Comparison of ENCODE assay signal across 8 cellular contexts in the genomic region with DNA sequence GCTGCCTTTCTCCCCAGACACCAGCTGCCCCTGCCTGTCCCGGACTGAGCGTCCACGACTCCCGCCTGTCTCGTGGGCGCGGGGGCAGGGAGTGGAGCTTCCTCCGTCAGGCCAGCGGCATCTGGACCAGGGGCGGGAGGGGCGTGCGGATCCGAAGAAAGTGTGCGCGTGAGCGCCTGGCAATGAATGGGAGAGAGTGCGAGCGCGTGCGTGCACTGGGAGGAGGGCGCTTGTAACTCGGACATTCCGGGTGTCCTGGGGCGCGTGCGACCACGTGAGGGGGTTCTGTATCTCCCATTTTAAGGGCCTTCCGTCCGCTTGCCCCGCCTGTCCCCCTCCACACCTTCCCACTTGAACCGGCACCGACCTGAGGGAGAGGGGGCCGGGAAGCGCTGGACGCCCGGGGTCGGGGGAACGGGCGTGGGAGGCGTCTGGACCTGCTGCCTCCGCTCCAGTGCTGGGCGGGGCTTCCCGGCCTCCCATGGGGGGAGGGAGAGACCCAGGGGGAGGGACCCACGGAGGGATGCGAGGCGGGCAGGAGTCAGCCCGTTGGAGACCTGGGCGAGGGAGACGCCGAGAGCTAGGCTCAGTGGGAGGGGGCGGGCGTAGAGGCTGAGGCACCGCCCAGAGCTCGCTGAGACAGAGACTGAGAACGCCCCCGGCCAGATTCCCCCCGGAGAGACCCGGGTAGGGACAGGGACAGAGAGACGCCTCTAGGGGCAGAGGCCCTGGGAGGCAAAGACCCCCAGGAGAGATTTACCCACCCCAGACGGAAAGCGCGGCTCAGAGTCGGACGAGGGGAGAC. TPM values are rescaled to one million over a fixed set of nuclear protein-coding genes. Genes with fewer than 3 reads are reported as not detected.
DNase-seq lines count a peak whose midpoint lies in the region; ATAC-seq and TF ChIP-seq lines count a peak whose summit lies in the region.

A gene with protein sequence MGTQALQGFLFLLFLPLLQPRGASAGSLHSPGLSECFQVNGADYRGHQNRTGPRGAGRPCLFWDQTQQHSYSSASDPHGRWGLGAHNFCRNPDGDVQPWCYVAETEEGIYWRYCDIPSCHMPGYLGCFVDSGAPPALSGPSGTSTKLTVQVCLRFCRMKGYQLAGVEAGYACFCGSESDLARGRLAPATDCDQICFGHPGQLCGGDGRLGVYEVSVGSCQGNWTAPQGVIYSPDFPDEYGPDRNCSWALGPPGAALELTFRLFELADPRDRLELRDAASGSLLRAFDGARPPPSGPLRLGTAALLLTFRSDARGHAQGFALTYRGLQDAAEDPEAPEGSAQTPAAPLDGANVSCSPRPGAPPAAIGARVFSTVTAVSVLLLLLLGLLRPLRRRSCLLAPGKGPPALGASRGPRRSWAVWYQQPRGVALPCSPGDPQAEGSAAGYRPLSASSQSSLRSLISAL (plus strand): TSS at position 665 of the 805 bp plus-strand sequence. CDS start 246 bp downstream, outside the sequence.

- POLR2A ChIA-PET in AG04450 (lab: Yijun Ruan, JAX), result no interaction called here

- H3K9me3 ChIP-seq in AG04450 (ENCODE audit: control insufficient read depth, insufficient read depth, low read length), result peaks cover 4% of the 10 kb centered on the region; the same call in 1 of the 2 replicates

- H3K36me3 Mint-ChIP-seq in activated T-helper 2 cell treated with anti-CD3 and anti-CD28 coated beads, Interferon-gamma antibody, Interleukin-2, Interleukin-4, amounts not matched to agents 10 μg/mL and 5 μg/mL and 100 μg/mL, durations not matched to agents 14 hours and 24 hours and 36 hours (ENCODE audit: low read depth), result peaks cover 3% of the 10 kb centered on the region
- no peaks in the 10 kb centered on the region for H3K36me3 Mint-ChIP-seq in immature natural killer cell
- H3K36me3 Mint-ChIP-seq in stimulated activated naive CD8-positive, alpha-beta T cell treated with anti-CD3 and anti-CD28 coated beads, Interleukin-15, Interleukin-2, amounts not matched to agents 100 ng/mL and 50 ng/mL, for 24 hours (ENCODE audit: low read depth), result no peaks in the 10 kb centered on the region

- intact Hi-C loops in activated T-helper 2 cell treated with anti-CD3 and anti-CD28 coated beads, Interferon-gamma antibody, Interleukin-2, Interleukin-4, amounts not matched to agents 10 μg/mL and 5 μg/mL and 100 μg/mL, durations not matched to agents 14 hours and 24 hours and 36 hours (cut with micrococcal nuclease), result no loop called here

- DNase-seq in AG04450 (ENCODE audit: low read depth, low spot score), result no peak
- peak; percentile 73 for DNase-seq in NCI-H510A (lab: John Stamatoyannopoulos, UW)
- no peak for DNase-seq in activated T-helper 2 cell treated with anti-CD3 and anti-CD28 coated beads, Interferon-gamma antibody, Interleukin-2, Interleukin-4, amounts not matched to agents 10 μg/mL and 5 μg/mL and 100 μg/mL, durations not matched to agents 14 hours and 24 hours and 36 hours (ENCODE audit: low spot score)
- no peak for DNase-seq in immature natural killer cell

- peak within 1 kb of the TSS; percentile 77 for H3K4me3 Mint-ChIP-seq in activated T-helper 2 cell treated with anti-CD3 and anti-CD28 coated beads, Interferon-gamma antibody, Interleukin-2, Interleukin-4, amounts not matched to agents 10 μg/mL and 5 μg/mL and 100 μg/mL, durations not matched to agents 14 hours and 24 hours and 36 hours (ENCODE audit: low read depth)
- peak within 1 kb of the TSS; percentile 59 to 76 (median 67) for H3K4me3 Mint-ChIP-seq in immature natural killer cell
- peak within 1 kb of the TSS; percentile 78 for H3K4me3 Mint-ChIP-seq in stimulated activated naive CD8-positive, alpha-beta T cell treated with anti-CD3 and anti-CD28 coated beads, Interleukin-15, Interleukin-2, amounts not matched to agents 100 ng/mL and 50 ng/mL, for 24 hours

- peaks cover 15% of the 10 kb centered on the region for H3K4me1 Mint-ChIP-seq in activated T-helper 2 cell treated with anti-CD3 and anti-CD28 coated beads, Interferon-gamma antibody, Interleukin-2, Interleukin-4, amounts not matched to agents 10 μg/mL and 5 μg/mL and 100 μg/mL, durations not matched to agents 14 hours and 24 hours and 36 hours (ENCODE audit: low read depth)
- H3K4me1 Mint-ChIP-seq in immature natural killer cell, result peaks cover 17 to 18% of the 10 kb centered on the region in 2 donors
- peaks cover 35% of the 10 kb centered on the region for H3K4me1 Mint-ChIP-seq in stimulated activated naive CD8-positive, alpha-beta T cell treated with anti-CD3 and anti-CD28 coated beads, Interleukin-15, Interleukin-2, amounts not matched to agents 100 ng/mL and 50 ng/mL, for 24 hours (ENCODE audit: low read depth)

- no peak for TF ChIP-seq CTCF in AG04450 (IDR thresholded peaks at IDR 0.05; ENCODE audit: low read depth, low read length)
- 0 out of 3 replicates have a peak, but pooled peaks have one; percentile 19 for TF ChIP-seq CTCF in GM12872 (IDR thresholded peaks at IDR 0.05; ENCODE audit: insufficient read depth, low read depth, low read length)

- no peak for ATAC-seq in GM21723 (IDR thresholded peaks at IDR 0.05; ENCODE audit: unreplicated experiment)
- ATAC-seq in GM21717 (IDR thresholded peaks at IDR 0.05; ENCODE audit: unreplicated experiment), result no peak

- CTCF ChIA-PET in AG04450 (lab: Charles Lee), result no interaction called here

- peaks cover 32% of the 10 kb centered on the region for H3K27me3 Mint-ChIP-seq in activated T-helper 2 cell treated with anti-CD3 and anti-CD28 coated beads, Interferon-gamma antibody, Interleukin-2, Interleukin-4, amounts not matched to agents 10 μg/mL and 5 μg/mL and 100 μg/mL, durations not matched to agents 14 hours and 24 hours and 36 hours (ENCODE audit: low read depth)
- H3K27me3 Mint-ChIP-seq in immature natural killer cell (ENCODE audit: low read depth in 3 of 3), result peaks cover 14 to 36% (median 15%) of the 10 kb centered on the region in 3 donors
- peaks cover 22% of the 10 kb centered on the region for H3K27me3 Mint-ChIP-seq in stimulated activated naive CD8-positive, alpha-beta T cell treated with anti-CD3 and anti-CD28 coated beads, Interleukin-15, Interleukin-2, amounts not matched to agents 100 ng/mL and 50 ng/mL, for 24 hours

- no peak within 1 kb of the TSS for H3K27ac Mint-ChIP-seq in activated T-helper 2 cell treated with anti-CD3 and anti-CD28 coated beads, Interferon-gamma antibody, Interleukin-2, Interleukin-4, amounts not matched to agents 10 μg/mL and 5 μg/mL and 100 μg/mL, durations not matched to agents 14 hours and 24 hours and 36 hours
- H3K27ac Mint-ChIP-seq in immature natural killer cell, result no peak within 1 kb of the TSS
- H3K27ac Mint-ChIP-seq in stimulated activated naive CD8-positive, alpha-beta T cell treated with anti-CD3 and anti-CD28 coated beads, Interleukin-15, Interleukin-2, amounts not matched to agents 100 ng/mL and 50 ng/mL, for 24 hours, result no peak within 1 kb of the TSS

- peak within 1 kb of the TSS; percentile 41 for H3K4me3 ChIP-seq in AG04450 (ENCODE audit: low read depth, low read length)

- peaks cover 37% of the 10 kb centered on the region for H3K27me3 ChIP-seq in AG04450 (ENCODE audit: control insufficient read depth, insufficient read depth, low read length)

- no peaks in the 10 kb centered on the region for H3K9me3 Mint-ChIP-seq in activated T-helper 2 cell treated with anti-CD3 and anti-CD28 coated beads, Interferon-gamma antibody, Interleukin-2, Interleukin-4, amounts not matched to agents 10 μg/mL and 5 μg/mL and 100 μg/mL, durations not matched to agents 14 hours and 24 hours and 36 hours
- H3K9me3 Mint-ChIP-seq in immature natural killer cell, result no peaks in the 10 kb centered on the region
- no peaks in the 10 kb centered on the region for H3K9me3 Mint-ChIP-seq in stimulated activated naive CD8-positive, alpha-beta T cell treated with anti-CD3 and anti-CD28 coated beads, Interleukin-15, Interleukin-2, amounts not matched to agents 100 ng/mL and 50 ng/mL, for 24 hours

- H3K27ac ChIP-seq in AG04450 (ENCODE audit: low read depth, low read length), result no peak within 1 kb of the TSS

RNA-seq across cellular contexts. Expression of the gene that starts here (rescaled TPM):
- 0.04 TPM in 1 of 2 replicates, not detected in the other for polyA plus RNA-seq in AG04450 (2011; rRNA removed)
- polyA minus RNA-seq in AG04450 (2011; rRNA and poly(A)+ RNA removed), result not detected in 2 replicates
- total RNA-seq in activated T-helper 2 cell treated with anti-CD3 and anti-CD28 coated beads, Interferon-gamma antibody, Interleukin-2, Interleukin-4, amounts not matched to agents 10 μg/mL and 5 μg/mL and 100 μg/mL, durations not matched to agents 14 hours and 24 hours and 36 hours, result 0.09 TPM in 1 of 2 replicates, not detected in the other
- not detected for polyA plus RNA-seq in immature natural killer cell
